In the genomic region with DNA sequence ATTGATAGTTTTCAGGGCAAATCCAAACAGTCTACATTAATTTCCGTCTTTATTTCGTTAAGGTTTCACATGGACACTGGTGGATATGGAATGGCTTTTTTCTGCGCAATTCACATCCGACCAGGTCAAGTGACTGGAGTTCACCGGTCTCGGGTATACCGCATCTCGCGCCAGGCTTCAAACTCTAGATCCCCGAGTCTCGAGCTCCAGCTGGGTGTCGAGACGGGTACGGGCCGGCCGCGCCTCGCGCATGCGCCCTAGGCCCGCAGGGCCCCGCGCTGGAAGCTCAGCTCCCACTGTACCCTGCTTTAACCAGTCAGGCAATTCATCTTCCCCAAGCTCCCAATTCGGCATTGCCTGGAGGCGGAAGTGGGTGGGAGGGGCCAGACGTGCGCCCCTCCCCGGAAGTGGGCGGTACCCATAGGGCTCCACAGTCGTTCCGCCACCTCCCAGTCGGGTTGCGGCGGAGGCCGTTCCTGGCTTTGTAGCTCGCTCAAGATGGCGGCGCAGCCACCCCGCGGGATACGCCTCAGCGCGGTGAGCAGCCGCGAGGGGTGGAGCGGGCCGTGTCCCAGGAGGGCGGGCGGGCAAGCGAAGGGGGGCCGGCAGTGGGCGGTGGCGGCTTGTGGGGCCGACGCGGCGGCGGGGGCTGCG, we compare ENCODE assay signal across 8 cellular contexts.
DNase-seq lines count a peak whose midpoint lies in the region; ATAC-seq and TF ChIP-seq lines count a peak whose summit lies in the region.

A gene with protein sequence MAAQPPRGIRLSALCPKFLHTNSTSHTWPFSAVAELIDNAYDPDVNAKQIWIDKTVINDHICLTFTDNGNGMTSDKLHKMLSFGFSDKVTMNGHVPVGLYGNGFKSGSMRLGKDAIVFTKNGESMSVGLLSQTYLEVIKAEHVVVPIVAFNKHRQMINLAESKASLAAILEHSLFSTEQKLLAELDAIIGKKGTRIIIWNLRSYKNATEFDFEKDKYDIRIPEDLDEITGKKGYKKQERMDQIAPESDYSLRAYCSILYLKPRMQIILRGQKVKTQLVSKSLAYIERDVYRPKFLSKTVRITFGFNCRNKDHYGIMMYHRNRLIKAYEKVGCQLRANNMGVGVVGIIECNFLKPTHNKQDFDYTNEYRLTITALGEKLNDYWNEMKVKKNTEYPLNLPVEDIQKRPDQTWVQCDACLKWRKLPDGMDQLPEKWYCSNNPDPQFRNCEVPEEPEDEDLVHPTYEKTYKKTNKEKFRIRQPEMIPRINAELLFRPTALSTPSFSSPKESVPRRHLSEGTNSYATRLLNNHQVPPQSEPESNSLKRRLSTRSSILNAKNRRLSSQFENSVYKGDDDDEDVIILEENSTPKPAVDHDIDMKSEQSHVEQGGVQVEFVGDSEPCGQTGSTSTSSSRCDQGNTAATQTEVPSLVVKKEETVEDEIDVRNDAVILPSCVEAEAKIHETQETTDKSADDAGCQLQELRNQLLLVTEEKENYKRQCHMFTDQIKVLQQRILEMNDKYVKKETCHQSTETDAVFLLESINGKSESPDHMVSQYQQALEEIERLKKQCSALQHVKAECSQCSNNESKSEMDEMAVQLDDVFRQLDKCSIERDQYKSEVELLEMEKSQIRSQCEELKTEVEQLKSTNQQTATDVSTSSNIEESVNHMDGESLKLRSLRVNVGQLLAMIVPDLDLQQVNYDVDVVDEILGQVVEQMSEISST (plus strand): TSS at position 431 of the 654 bp plus-strand sequence. CDS start 68 bp downstream, at position 499.

- DNase-seq in AG10803 (ENCODE audit: low read depth) (peak; percentile 99), NCI-H446 treated with DMSO at 0.1 percent for 48 hours (lab: John Stamatoyannopoulos, UW) (peak; percentile 98), cerebellar cortex (ENCODE audit: low spot score) (peak; percentile 99), iris pigment epithelial cell (ENCODE audit: low read depth) (peak; percentile 99)
- peak; percentile 97 to 98 for DNase-seq in stimulated activated CD4-positive, alpha-beta T cell treated with anti-CD3 and anti-CD28 coated beads, Interleukin-12 subunit alpha, Interleukin-12 subunit beta, amount 100 ng/mL, for 24 hours (ENCODE audit: low read depth in 2 of 2)

- peak; percentile 87 for ATAC-seq in GM19035 (IDR thresholded peaks at IDR 0.05; ENCODE audit: unreplicated experiment)
- ATAC-seq in HG03354 (IDR thresholded peaks at IDR 0.05; ENCODE audit: poor library complexity, severe bottlenecking, unreplicated experiment) = peak; percentile 89
- peak; percentile 89 to 92 for ATAC-seq in activated CD4-positive, CD25-positive, alpha-beta regulatory T cell treated with anti-CD3 and anti-CD28 coated beads, Interleukin-2, amount 50 U/mL, for 24 hours

- H3K4me3 ChIP-seq in AG10803 (ENCODE audit: low read length) = peak within 1 kb of the TSS; percentile 84

- TF ChIP-seq CTCF in AG10803 (conservative IDR thresholded peaks at IDR 0.05; ENCODE audit: low read length) = no peak

Comparison
In these comparisons a context has a peak if more than half of its experiments do, and no peak if none do; other contexts are left out.
1. Peak in every context shown above with its lines: DNase-seq, ATAC-seq and H3K4me3 ChIP-seq.